In the genomic region with DNA sequence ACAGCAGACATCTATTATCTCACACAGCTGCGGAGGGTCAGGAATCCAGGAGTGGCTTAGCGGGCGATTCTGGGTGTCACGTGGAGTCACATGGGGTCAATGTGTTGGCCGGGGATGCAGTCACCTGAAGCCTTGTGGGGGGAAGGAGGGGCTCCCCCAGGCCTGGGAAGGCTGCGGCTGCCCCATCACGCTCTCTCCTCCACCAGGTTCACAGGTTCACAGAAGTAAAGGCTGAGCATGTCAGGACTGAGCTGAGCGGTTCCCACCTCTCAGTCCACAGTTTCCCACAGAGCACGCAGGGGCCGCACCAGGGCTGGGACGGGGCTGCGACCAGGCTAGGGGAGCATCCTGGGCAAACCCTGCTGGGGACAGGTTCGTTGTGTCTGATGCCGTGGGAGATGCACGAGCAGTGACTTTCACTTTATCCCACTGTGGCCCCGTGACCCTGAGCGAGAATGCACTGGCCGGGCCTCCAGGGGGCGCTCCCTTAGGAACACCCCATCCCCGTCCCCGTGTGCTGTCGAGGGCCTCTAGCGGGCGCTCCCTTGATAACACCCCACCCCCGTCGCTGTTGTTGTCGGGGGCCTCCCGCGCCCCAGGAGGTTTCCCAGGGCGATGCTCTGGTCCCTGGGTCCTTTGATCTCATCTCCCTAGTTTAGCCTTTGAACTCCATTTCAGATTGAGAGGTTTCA, we compare ENCODE assay signal across 1 cellular context.
TF ChIP-seq lines count a peak whose summit lies in the region.

No MANE protein-coding gene starts in this region.

TF ChIP-seq in HepG2, 621 proteins besides CTCF, POLR2A, EP300 and RAD21 (continued from another document and continues in another):
- TF ChIP-seq, protein P1, sequence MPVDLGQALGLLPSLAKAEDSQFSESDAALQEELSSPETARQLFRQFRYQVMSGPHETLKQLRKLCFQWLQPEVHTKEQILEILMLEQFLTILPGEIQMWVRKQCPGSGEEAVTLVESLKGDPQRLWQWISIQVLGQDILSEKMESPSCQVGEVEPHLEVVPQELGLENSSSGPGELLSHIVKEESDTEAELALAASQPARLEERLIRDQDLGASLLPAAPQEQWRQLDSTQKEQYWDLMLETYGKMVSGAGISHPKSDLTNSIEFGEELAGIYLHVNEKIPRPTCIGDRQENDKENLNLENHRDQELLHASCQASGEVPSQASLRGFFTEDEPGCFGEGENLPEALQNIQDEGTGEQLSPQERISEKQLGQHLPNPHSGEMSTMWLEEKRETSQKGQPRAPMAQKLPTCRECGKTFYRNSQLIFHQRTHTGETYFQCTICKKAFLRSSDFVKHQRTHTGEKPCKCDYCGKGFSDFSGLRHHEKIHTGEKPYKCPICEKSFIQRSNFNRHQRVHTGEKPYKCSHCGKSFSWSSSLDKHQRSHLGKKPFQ (CRISPR knock-in tag; IDR thresholded peaks at IDR 0.05; ENCODE audit: insufficient replicate concordance), result peak; percentile 44
- TF ChIP-seq NFE2L2 (IDR thresholded peaks at IDR 0.05; ENCODE audit: low read length), result peak; percentile 28; the same call in 1 of the 2 replicates
- TF ChIP-seq KLF15 (CRISPR knock-in tag; IDR thresholded peaks at IDR 0.05; ENCODE audit: borderline replicate concordance), result no peak
- no peak for TF ChIP-seq SP5 (CRISPR knock-in tag; IDR thresholded peaks at IDR 0.05; ENCODE audit: borderline replicate concordance, low read depth)
- TF ChIP-seq, protein P2, sequence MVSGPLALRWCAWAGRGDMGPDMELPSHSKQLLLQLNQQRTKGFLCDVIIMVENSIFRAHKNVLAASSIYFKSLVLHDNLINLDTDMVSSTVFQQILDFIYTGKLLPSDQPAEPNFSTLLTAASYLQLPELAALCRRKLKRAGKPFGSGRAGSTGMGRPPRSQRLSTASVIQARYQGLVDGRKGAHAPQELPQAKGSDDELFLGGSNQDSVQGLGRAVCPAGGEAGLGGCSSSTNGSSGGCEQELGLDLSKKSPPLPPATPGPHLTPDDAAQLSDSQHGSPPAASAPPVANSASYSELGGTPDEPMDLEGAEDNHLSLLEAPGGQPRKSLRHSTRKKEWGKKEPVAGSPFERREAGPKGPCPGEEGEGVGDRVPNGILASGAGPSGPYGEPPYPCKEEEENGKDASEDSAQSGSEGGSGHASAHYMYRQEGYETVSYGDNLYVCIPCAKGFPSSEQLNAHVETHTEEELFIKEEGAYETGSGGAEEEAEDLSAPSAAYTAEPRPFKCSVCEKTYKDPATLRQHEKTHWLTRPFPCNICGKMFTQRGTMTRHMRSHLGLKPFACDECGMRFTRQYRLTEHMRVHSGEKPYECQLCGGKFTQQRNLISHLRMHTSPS (CRISPR knock-in tag; IDR thresholded peaks at IDR 0.05; ENCODE audit: low read depth), result 0 out of 2 replicates have a peak, but pooled peaks have one; percentile 27
- peak; percentile 41; the same call in 1 of the 2 replicates for TF ChIP-seq SSRP1 (CRISPR knock-in tag; IDR thresholded peaks at IDR 0.05)
- no peak for TF ChIP-seq GTF3A (CRISPR knock-in tag; conservative IDR thresholded peaks at IDR 0.05)
- TF ChIP-seq, protein P3, sequence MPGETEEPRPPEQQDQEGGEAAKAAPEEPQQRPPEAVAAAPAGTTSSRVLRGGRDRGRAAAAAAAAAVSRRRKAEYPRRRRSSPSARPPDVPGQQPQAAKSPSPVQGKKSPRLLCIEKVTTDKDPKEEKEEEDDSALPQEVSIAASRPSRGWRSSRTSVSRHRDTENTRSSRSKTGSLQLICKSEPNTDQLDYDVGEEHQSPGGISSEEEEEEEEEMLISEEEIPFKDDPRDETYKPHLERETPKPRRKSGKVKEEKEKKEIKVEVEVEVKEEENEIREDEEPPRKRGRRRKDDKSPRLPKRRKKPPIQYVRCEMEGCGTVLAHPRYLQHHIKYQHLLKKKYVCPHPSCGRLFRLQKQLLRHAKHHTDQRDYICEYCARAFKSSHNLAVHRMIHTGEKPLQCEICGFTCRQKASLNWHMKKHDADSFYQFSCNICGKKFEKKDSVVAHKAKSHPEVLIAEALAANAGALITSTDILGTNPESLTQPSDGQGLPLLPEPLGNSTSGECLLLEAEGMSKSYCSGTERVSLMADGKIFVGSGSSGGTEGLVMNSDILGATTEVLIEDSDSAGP (CRISPR knock-in tag; IDR thresholded peaks at IDR 0.05; ENCODE audit: borderline replicate concordance), result peak; percentile 82
- no peak for TF ChIP-seq ZNF329 (CRISPR knock-in tag; IDR thresholded peaks at IDR 0.05; ENCODE audit: low read depth)
- TF ChIP-seq CEBPB (IDR thresholded peaks at IDR 0.05; ENCODE audit: borderline replicate concordance, low read depth, low read length), result no peak
- TF ChIP-seq ZNF30 (CRISPR knock-in tag; IDR thresholded peaks at IDR 0.05), result no peak
- no peak for TF ChIP-seq PITX1 (CRISPR knock-in tag; IDR thresholded peaks at IDR 0.05)
- TF ChIP-seq THAP11 (CRISPR knock-in tag; IDR thresholded peaks at IDR 0.05), result 0 out of 2 replicates have a peak, but pooled peaks have one; percentile 41
- TF ChIP-seq, protein P4, sequence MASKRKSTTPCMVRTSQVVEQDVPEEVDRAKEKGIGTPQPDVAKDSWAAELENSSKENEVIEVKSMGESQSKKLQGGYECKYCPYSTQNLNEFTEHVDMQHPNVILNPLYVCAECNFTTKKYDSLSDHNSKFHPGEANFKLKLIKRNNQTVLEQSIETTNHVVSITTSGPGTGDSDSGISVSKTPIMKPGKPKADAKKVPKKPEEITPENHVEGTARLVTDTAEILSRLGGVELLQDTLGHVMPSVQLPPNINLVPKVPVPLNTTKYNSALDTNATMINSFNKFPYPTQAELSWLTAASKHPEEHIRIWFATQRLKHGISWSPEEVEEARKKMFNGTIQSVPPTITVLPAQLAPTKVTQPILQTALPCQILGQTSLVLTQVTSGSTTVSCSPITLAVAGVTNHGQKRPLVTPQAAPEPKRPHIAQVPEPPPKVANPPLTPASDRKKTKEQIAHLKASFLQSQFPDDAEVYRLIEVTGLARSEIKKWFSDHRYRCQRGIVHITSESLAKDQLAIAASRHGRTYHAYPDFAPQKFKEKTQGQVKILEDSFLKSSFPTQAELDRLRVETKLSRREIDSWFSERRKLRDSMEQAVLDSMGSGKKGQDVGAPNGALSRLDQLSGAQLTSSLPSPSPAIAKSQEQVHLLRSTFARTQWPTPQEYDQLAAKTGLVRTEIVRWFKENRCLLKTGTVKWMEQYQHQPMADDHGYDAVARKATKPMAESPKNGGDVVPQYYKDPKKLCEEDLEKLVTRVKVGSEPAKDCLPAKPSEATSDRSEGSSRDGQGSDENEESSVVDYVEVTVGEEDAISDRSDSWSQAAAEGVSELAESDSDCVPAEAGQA (IDR thresholded peaks at IDR 0.05; ENCODE audit: low read depth), result 0 out of 2 replicates have a peak, but pooled peaks have one; percentile 17
- TF ChIP-seq, protein P4 (CRISPR knock-in tag; IDR thresholded peaks at IDR 0.05; ENCODE audit: borderline replicate concordance), result 0 out of 2 replicates have a peak, but pooled peaks have one; percentile 38
- TF ChIP-seq HIVEP1 (CRISPR knock-in tag; IDR thresholded peaks at IDR 0.05), result peak; percentile 86; the same call in 1 of the 2 replicates
- TF ChIP-seq SMAD3 (CRISPR knock-in tag; IDR thresholded peaks at IDR 0.05), result 0 out of 2 replicates have a peak, but pooled peaks have one; percentile 19
- TF ChIP-seq, protein P5, sequence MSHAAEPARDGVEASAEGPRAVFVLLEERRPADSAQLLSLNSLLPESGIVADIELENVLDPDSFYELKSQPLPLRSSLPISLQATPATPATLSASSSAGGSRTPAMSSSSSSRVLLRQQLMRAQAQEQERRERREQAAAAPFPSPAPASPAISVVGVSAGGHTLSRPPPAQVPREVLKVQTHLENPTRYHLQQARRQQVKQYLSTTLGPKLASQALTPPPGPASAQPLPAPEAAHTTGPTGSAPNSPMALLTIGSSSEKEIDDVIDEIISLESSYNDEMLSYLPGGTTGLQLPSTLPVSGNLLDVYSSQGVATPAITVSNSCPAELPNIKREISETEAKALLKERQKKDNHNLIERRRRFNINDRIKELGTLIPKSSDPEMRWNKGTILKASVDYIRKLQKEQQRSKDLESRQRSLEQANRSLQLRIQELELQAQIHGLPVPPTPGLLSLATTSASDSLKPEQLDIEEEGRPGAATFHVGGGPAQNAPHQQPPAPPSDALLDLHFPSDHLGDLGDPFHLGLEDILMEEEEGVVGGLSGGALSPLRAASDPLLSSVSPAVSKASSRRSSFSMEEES (CRISPR knock-in tag; IDR thresholded peaks at IDR 0.05), result peak; percentile 39; the same call in 1 of the 2 replicates
- no peak for TF ChIP-seq SYNCRIP (IDR thresholded peaks at IDR 0.05; ENCODE audit: insufficient read depth, low read depth, low read length)
- TF ChIP-seq, protein P6, sequence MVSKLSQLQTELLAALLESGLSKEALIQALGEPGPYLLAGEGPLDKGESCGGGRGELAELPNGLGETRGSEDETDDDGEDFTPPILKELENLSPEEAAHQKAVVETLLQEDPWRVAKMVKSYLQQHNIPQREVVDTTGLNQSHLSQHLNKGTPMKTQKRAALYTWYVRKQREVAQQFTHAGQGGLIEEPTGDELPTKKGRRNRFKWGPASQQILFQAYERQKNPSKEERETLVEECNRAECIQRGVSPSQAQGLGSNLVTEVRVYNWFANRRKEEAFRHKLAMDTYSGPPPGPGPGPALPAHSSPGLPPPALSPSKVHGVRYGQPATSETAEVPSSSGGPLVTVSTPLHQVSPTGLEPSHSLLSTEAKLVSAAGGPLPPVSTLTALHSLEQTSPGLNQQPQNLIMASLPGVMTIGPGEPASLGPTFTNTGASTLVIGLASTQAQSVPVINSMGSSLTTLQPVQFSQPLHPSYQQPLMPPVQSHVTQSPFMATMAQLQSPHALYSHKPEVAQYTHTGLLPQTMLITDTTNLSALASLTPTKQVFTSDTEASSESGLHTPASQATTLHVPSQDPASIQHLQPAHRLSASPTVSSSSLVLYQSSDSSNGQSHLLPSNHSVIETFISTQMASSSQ (IDR thresholded peaks at IDR 0.05; ENCODE audit: low read depth), result no peak
- TF ChIP-seq, protein P6 (CRISPR knock-in tag; IDR thresholded peaks at IDR 0.05; ENCODE audit: borderline replicate concordance), result 0 out of 2 replicates have a peak, but pooled peaks have one; percentile 31
- peak; percentile 38; the same call in 1 of the 2 replicates for TF ChIP-seq NCOA2 (CRISPR knock-in tag; IDR thresholded peaks at IDR 0.05)
- TF ChIP-seq, protein P7, sequence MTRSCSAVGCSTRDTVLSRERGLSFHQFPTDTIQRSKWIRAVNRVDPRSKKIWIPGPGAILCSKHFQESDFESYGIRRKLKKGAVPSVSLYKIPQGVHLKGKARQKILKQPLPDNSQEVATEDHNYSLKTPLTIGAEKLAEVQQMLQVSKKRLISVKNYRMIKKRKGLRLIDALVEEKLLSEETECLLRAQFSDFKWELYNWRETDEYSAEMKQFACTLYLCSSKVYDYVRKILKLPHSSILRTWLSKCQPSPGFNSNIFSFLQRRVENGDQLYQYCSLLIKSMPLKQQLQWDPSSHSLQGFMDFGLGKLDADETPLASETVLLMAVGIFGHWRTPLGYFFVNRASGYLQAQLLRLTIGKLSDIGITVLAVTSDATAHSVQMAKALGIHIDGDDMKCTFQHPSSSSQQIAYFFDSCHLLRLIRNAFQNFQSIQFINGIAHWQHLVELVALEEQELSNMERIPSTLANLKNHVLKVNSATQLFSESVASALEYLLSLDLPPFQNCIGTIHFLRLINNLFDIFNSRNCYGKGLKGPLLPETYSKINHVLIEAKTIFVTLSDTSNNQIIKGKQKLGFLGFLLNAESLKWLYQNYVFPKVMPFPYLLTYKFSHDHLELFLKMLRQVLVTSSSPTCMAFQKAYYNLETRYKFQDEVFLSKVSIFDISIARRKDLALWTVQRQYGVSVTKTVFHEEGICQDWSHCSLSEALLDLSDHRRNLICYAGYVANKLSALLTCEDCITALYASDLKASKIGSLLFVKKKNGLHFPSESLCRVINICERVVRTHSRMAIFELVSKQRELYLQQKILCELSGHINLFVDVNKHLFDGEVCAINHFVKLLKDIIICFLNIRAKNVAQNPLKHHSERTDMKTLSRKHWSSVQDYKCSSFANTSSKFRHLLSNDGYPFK (CRISPR knock-in tag; IDR thresholded peaks at IDR 0.05; ENCODE audit: borderline replicate concordance), result peak; percentile 67
- TF ChIP-seq, protein P8, sequence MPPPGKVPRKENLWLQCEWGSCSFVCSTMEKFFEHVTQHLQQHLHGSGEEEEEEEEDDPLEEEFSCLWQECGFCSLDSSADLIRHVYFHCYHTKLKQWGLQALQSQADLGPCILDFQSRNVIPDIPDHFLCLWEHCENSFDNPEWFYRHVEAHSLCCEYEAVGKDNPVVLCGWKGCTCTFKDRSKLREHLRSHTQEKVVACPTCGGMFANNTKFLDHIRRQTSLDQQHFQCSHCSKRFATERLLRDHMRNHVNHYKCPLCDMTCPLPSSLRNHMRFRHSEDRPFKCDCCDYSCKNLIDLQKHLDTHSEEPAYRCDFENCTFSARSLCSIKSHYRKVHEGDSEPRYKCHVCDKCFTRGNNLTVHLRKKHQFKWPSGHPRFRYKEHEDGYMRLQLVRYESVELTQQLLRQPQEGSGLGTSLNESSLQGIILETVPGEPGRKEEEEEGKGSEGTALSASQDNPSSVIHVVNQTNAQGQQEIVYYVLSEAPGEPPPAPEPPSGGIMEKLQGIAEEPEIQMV (CRISPR knock-in tag; IDR thresholded peaks at IDR 0.05; ENCODE audit: low read depth), result peak; percentile 77; the same call in 1 of the 2 replicates
- TF ChIP-seq ZNF235 (CRISPR knock-in tag; IDR thresholded peaks at IDR 0.05; ENCODE audit: borderline replicate concordance), result no peak
- 0 out of 2 replicates have a peak, but pooled peaks have one; percentile 30 for TF ChIP-seq PHF20 (CRISPR knock-in tag; IDR thresholded peaks at IDR 0.05)
- TF ChIP-seq NKX3-1 (CRISPR knock-in tag; IDR thresholded peaks at IDR 0.05), result no peak
- no peak for TF ChIP-seq LCORL (IDR thresholded peaks at IDR 0.05)
- TF ChIP-seq LCORL (CRISPR knock-in tag; IDR thresholded peaks at IDR 0.05), result peak; percentile 76
- TF ChIP-seq HCFC1 (IDR thresholded peaks at IDR 0.05; ENCODE audit: low read depth, low read length), result no peak
